ENCODE assay signal across 18 cellular contexts in genomic region chr11:64789331-64790204, GRCh38. TPM values are rescaled to one million over a fixed set of nuclear protein-coding genes. Genes with fewer than 3 reads are reported as not detected.
DNase-seq lines count a peak whose midpoint lies in the region; ATAC-seq, FAIRE-seq and TF ChIP-seq lines count a peak whose summit lies in the region.
"Had no signal": no experiment of that assay in that cellular context is flagged by ENCODE, and none has a peak within 500 bp of the region (broad histone marks: within the 10 kb centered on the region; RNA-seq: fewer than 3 reads in every experiment).

No MANE protein-coding gene starts in this region.

- H3K4me1 ChIP-seq in SK-N-SH (ENCODE audit: control insufficient read depth in 1 of 2, insufficient read depth in 2 of 2, low read depth in 1 of 2, low read length in 1 of 2) (no peaks in the 10 kb centered on the region), endothelial cell of umbilical vein (ENCODE audit: control insufficient read depth, extremely low read depth, insufficient read depth, low read length) (no peaks in the 10 kb centered on the region)
- H3K4me1 ChIP-seq: SJSA1 had no signal

- H3K36me3 ChIP-seq in SK-N-SH (replicated peaks in 1 of 2; ENCODE audit: control insufficient read depth in 1 of 2, insufficient read depth in 2 of 2, low read length in 1 of 2) (peaks cover 0 to 9% of the 10 kb centered on the region in 2 experiments), H7 (replicated peaks; ENCODE audit: control insufficient read depth, insufficient read depth, low read length) (no peaks in the 10 kb centered on the region; the same call in 1 of the 2 replicates), endothelial cell of umbilical vein (ENCODE audit: control insufficient read depth in 2 of 2, extremely low read depth in 1 of 2, insufficient read depth in 2 of 2, low read length in 2 of 2) (peaks cover 3 to 14% of the 10 kb centered on the region in 2 experiments)

- H3F3A ChIP-seq in SK-N-SH (replicated peaks; ENCODE audit: insufficient read depth) = peaks cover 19% of the 10 kb centered on the region

- CTCF ChIA-PET in SK-N-SH (lab: Yijun Ruan, JAX) (interaction anchor here (0.8 to 1.9 kb wide), 3 partner anchors 101 to 322 kb away, joined by 3 to 4 read pairs (median 3); partner anchors contain the start of gene TM7SF2), endothelial cell of umbilical vein (lab: Charles Lee) (interaction anchor here (3.4 kb wide), 1 partner anchor 10 kb away, joined by 32 read pairs; no protein-coding TSS in a partner anchor)

- H4K20me1 ChIP-seq in SK-N-SH (ENCODE audit: insufficient read depth) (no peaks in the 10 kb centered on the region), endothelial cell of umbilical vein (replicated peaks; ENCODE audit: control insufficient read depth, extremely low read depth, insufficient read depth, low read length) (no peaks in the 10 kb centered on the region)

- H2AFZ ChIP-seq in SK-N-SH (ENCODE audit: low read depth) = no peak overlapping the region
- no peak overlapping the region for H2AFZ ChIP-seq in endothelial cell of umbilical vein (ENCODE audit: low read depth, low read length)

- DNase-seq in SK-N-SH (peak; percentile 12), H7 (peak; percentile 32), endothelial cell of umbilical vein (ENCODE audit: low read depth, low spot score) (no peak), posterior vena cava (ENCODE audit: low spot score) (peak; percentile 46), SW480 (ENCODE audit: low spot score) (no peak)
- DNase-seq in stimulated activated naive CD4-positive, alpha-beta T cell (lab: John Stamatoyannopoulos, UW) = no peak
- DNase-seq: DMS 273 treated with DMSO at 0.1 percent for 48 hours, HCEC 1CT, MV-4-11, NCI-H1417 treated with DMSO at 0.1 percent for 48 hours, NCI-H2029 treated with DMSO at 0.1 percent for 48 hours, NCI-H510A had no signal

- no peak for TF ChIP-seq RAD21 in SK-N-SH (IDR thresholded peaks at IDR 0.05; ENCODE audit: low read length)

- no peaks in the 10 kb centered on the region for H3K79me2 ChIP-seq in SK-N-SH (ENCODE audit: insufficient read depth)
- H3K79me2 ChIP-seq in endothelial cell of umbilical vein (ENCODE audit: control insufficient read depth, insufficient read depth, low read length) = no peaks in the 10 kb centered on the region

- H3K27me3 ChIP-seq in SK-N-SH (ENCODE audit: insufficient read depth) = no peaks in the 10 kb centered on the region
- no peaks in the 10 kb centered on the region for H3K27me3 ChIP-seq in H7 (ENCODE audit: control insufficient read depth, insufficient read depth, low read length)
- H3K27me3 ChIP-seq in endothelial cell of umbilical vein (ENCODE audit: control insufficient read depth in 2 of 2, insufficient read depth in 2 of 2, low read length in 2 of 2) = no peaks in the 10 kb centered on the region
- H3K27me3 ChIP-seq: SJSA1 had no signal

- H3K4me3 ChIP-seq in SK-N-SH (ENCODE audit: low read depth in 2 of 2, low read length in 1 of 2) = no peak overlapping the region
- H3K4me3 ChIP-seq in H7 (ENCODE audit: insufficient read depth, low read depth, low read length) = no peak overlapping the region
- H3K4me3 ChIP-seq in endothelial cell of umbilical vein (replicated peaks in 1 of 3; ENCODE audit: insufficient read depth in 1 of 3, low read depth in 1 of 3, low read length in 3 of 3) = no peak overlapping the region
- H3K4me3 ChIP-seq: SJSA1 had no signal

- intact Hi-C loops in endothelial cell of umbilical vein (cut with micrococcal nuclease) (no loop called here), posterior vena cava (cut with DNase I) (no loop called here)

- H3K4me2 ChIP-seq in SK-N-SH = no peak overlapping the region
- no peak overlapping the region for H3K4me2 ChIP-seq in endothelial cell of umbilical vein (ENCODE audit: insufficient read depth, low read length)

- TF ChIP-seq CTCF in SK-N-SH (IDR thresholded peaks at IDR 0.05) (no peak), endothelial cell of umbilical vein (IDR thresholded peaks at IDR 0.05; ENCODE audit: extremely low read depth in 1 of 2, insufficient read depth in 1 of 2, low read depth in 1 of 2, low read length in 2 of 2) (no peak)

- no peaks in the 10 kb centered on the region for H3K9me1 ChIP-seq in endothelial cell of umbilical vein (replicated peaks; ENCODE audit: control insufficient read depth, extremely low read depth, insufficient read depth, low read length)

- no peak for TF ChIP-seq EP300 in SK-N-SH (IDR thresholded peaks at IDR 0.05; ENCODE audit: borderline replicate concordance in 1 of 2, low read depth in 1 of 2, low read length in 1 of 2)

- 90% methylated on average over 7 of the region's 15 CpGs for WGBS in SK-N-SH (ENCODE audit: low lambda C conversion rate)

- no peaks in the 10 kb centered on the region for H3K9me2 ChIP-seq in SK-N-SH

- TF ChIP-seq POLR2A in endothelial cell of umbilical vein (IDR thresholded peaks at IDR 0.05; ENCODE audit: low read depth, low read length) = no peak

- POLR2A ChIA-PET in SK-N-SH (lab: Yijun Ruan, JAX) = no interaction called here
- POLR2A ChIA-PET in endothelial cell of umbilical vein (lab: Charles Lee) = interaction anchor here (1.0 kb wide), 1 partner anchor 11 kb away, joined by 4 read pairs; the partner anchor contains the start of gene SF1

- no peak for FAIRE-seq in endothelial cell of umbilical vein (lab: Jason Lieb, UNC)

- H3K27ac ChIP-seq in SK-N-SH (ENCODE audit: low read depth in 2 of 2, low read length in 1 of 2) (no peak overlapping the region), endothelial cell of umbilical vein (ENCODE audit: insufficient read depth, low read depth, low read length) (no peak overlapping the region)
- H3K27ac ChIP-seq: 22Rv1, SJSA1 had no signal

- H3K9me3 ChIP-seq in SK-N-SH = no peaks in the 10 kb centered on the region
- no peaks in the 10 kb centered on the region for H3K9me3 ChIP-seq in endothelial cell of umbilical vein (replicated peaks; ENCODE audit: control insufficient read depth, insufficient read depth, low read length)
- H3K9me3 ChIP-seq: SJSA1 had no signal

- H3K9ac ChIP-seq in SK-N-SH (no peak overlapping the region), endothelial cell of umbilical vein (replicated peaks; ENCODE audit: extremely low read depth, insufficient read depth, low read length) (no peak overlapping the region)

- ATAC-seq in SK-N-SH treated with all-trans-retinoic acid at 6 μM for 48 hours (no peak), HG02798 (IDR thresholded peaks at IDR 0.05; ENCODE audit: poor library complexity, unreplicated experiment) (no peak)

- TSS peak; percentile 61 for BruUV-seq in endothelial cell of umbilical vein (replicated peaks; lab: Mats Ljungman, UMichigan)

- dilution Hi-C loops in endothelial cell of umbilical vein (cut with MboI; ENCODE audit: extremely low pct_ligation_motif_present, low sequenced_read_pairs) = no loop called here

RNA-seq across cellular contexts. Expression of gene SF1, which starts 11.2 kb away (rescaled TPM):
- polyA plus RNA-seq in SK-N-SH (2012; rRNA removed) (59.4 and 66.3 TPM in 2 replicates), endothelial cell of umbilical vein (94.0 and 95.0 TPM in 2 replicates)
- 60.8 and 62.6 TPM in 2 replicates for polyA plus RNA-seq in SK-N-SH (2012; cell fraction: cytosol; rRNA removed)
- 316 TPM in 2 replicates for polyA plus RNA-seq in SK-N-SH (2012; cell fraction: nucleus; rRNA removed)
- 66.5 and 80.0 TPM in 2 replicates for total RNA-seq in H7 (2014; rRNA removed; shearing (Covaris generic))
- total RNA-seq in endothelial cell of umbilical vein (322 and 342 TPM in 2 replicates), posterior vena cava (100 to 1,000 TPM; 181 to 189 TPM)
- 72.5 and 73.7 TPM in 2 replicates for polyA plus RNA-seq in endothelial cell of umbilical vein (2011; cell fraction: cytosol; rRNA removed)
- 271 and 349 TPM in 2 replicates for polyA plus RNA-seq in endothelial cell of umbilical vein (2011; cell fraction: nucleus; rRNA removed)
- 156 and 202 TPM in 2 replicates for polyA plus RNA-seq in endothelial cell of umbilical vein (2012)
- 107 and 134 TPM in 2 replicates for polyA minus RNA-seq in endothelial cell of umbilical vein
- 55.6 TPM for polyA minus RNA-seq in endothelial cell of umbilical vein (2011; cell fraction: cytosol; rRNA and poly(A)+ RNA removed)
- polyA minus RNA-seq in endothelial cell of umbilical vein (2011; cell fraction: nucleus; rRNA and poly(A)+ RNA removed) = 177 and 197 TPM in 2 replicates

RNA-seq across cellular contexts. Expression of gene MAP4K2, which starts 13.4 kb away (rescaled TPM):
- polyA plus RNA-seq in SK-N-SH (2012; rRNA removed) = 17.4 and 20.0 TPM in 2 replicates
- polyA plus RNA-seq in SK-N-SH (2012; cell fraction: cytosol; rRNA removed) = 6.5 and 10.8 TPM in 2 replicates
- 52.1 and 63.7 TPM in 2 replicates for polyA plus RNA-seq in SK-N-SH (2012; cell fraction: nucleus; rRNA removed)
- total RNA-seq in H7 (2014; rRNA removed; shearing (Covaris generic)) = 24.5 and 29.7 TPM in 2 replicates
- total RNA-seq in endothelial cell of umbilical vein = 43.3 and 48.5 TPM in 2 replicates
- polyA plus RNA-seq in endothelial cell of umbilical vein = 44.0 and 51.6 TPM in 2 replicates
- polyA plus RNA-seq in endothelial cell of umbilical vein (2011; cell fraction: cytosol; rRNA removed) = 45.1 and 45.7 TPM in 2 replicates
- polyA plus RNA-seq in endothelial cell of umbilical vein (2011; cell fraction: nucleus; rRNA removed) = 109 and 123 TPM in 2 replicates
- 38.6 and 49.2 TPM in 2 replicates for polyA plus RNA-seq in endothelial cell of umbilical vein (2012)
- 46.8 and 52.0 TPM in 2 replicates for polyA minus RNA-seq in endothelial cell of umbilical vein
- 18.9 TPM for polyA minus RNA-seq in endothelial cell of umbilical vein (2011; cell fraction: cytosol; rRNA and poly(A)+ RNA removed)
- 23.0 and 36.3 TPM in 2 replicates for polyA minus RNA-seq in endothelial cell of umbilical vein (2011; cell fraction: nucleus; rRNA and poly(A)+ RNA removed)
- 10 to 100 TPM; 13.2 to 14.7 TPM for total RNA-seq in posterior vena cava

RNA-seq across cellular contexts. Expression of gene MEN1, which starts 20.8 kb away (rescaled TPM):
- polyA plus RNA-seq in SK-N-SH (2012; rRNA removed) (40.7 and 52.9 TPM in 2 replicates), endothelial cell of umbilical vein (43.1 and 48.8 TPM in 2 replicates)
- 17.3 and 26.9 TPM in 2 replicates for polyA plus RNA-seq in SK-N-SH (2012; cell fraction: cytosol; rRNA removed)
- polyA plus RNA-seq in SK-N-SH (2012; cell fraction: nucleus; rRNA removed) = 101 and 105 TPM in 2 replicates
- 31.7 and 40.0 TPM in 2 replicates for total RNA-seq in H7 (2014; rRNA removed; shearing (Covaris generic))
- total RNA-seq in endothelial cell of umbilical vein (41.1 and 41.6 TPM in 2 replicates), posterior vena cava (1 to 10 TPM; 9.2 to 9.4 TPM)
- 28.8 and 36.8 TPM in 2 replicates for polyA plus RNA-seq in endothelial cell of umbilical vein (2011; cell fraction: cytosol; rRNA removed)
- polyA plus RNA-seq in endothelial cell of umbilical vein (2011; cell fraction: nucleus; rRNA removed) = 60.0 and 60.6 TPM in 2 replicates
- polyA plus RNA-seq in endothelial cell of umbilical vein (2012) = 36.0 and 40.6 TPM in 2 replicates
- polyA minus RNA-seq in endothelial cell of umbilical vein = 25.7 and 26.5 TPM in 2 replicates
- 30.1 TPM for polyA minus RNA-seq in endothelial cell of umbilical vein (2011; cell fraction: cytosol; rRNA and poly(A)+ RNA removed)
- polyA minus RNA-seq in endothelial cell of umbilical vein (2011; cell fraction: nucleus; rRNA and poly(A)+ RNA removed) = 12.9 and 19.6 TPM in 2 replicates

RNA-seq across cellular contexts. Expression of gene PYGM, which starts 29.8 kb away (rescaled TPM):
- 0.08 TPM in 2 replicates for polyA plus RNA-seq in SK-N-SH (2012; rRNA removed)
- polyA plus RNA-seq in SK-N-SH (2012; cell fraction: cytosol; rRNA removed) = 0.03 and 0.05 TPM in 2 replicates
- polyA plus RNA-seq in SK-N-SH (2012; cell fraction: nucleus; rRNA removed) = 0.21 and 0.23 TPM in 2 replicates
- 2.9 and 6.4 TPM in 2 replicates for total RNA-seq in H7 (2014; rRNA removed; shearing (Covaris generic))
- total RNA-seq in endothelial cell of umbilical vein = 0.39 and 0.62 TPM in 2 replicates
- polyA plus RNA-seq in endothelial cell of umbilical vein = 0.10 and 0.11 TPM in 2 replicates
- 0.06 and 0.07 TPM in 2 replicates for polyA plus RNA-seq in endothelial cell of umbilical vein (2011; cell fraction: cytosol; rRNA removed)
- polyA plus RNA-seq in endothelial cell of umbilical vein (2011; cell fraction: nucleus; rRNA removed) = 0.83 and 0.91 TPM in 2 replicates
- polyA plus RNA-seq in endothelial cell of umbilical vein (2012) = 0.16 and 0.37 TPM in 2 replicates
- polyA minus RNA-seq in endothelial cell of umbilical vein = 0.41 and 0.47 TPM in 2 replicates
- not detected for polyA minus RNA-seq in endothelial cell of umbilical vein (2011; cell fraction: cytosol; rRNA and poly(A)+ RNA removed)
- 0.72 and 1.4 TPM in 2 replicates for polyA minus RNA-seq in endothelial cell of umbilical vein (2011; cell fraction: nucleus; rRNA and poly(A)+ RNA removed)
- 10 to 100 TPM; 19.3 to 43.2 TPM for total RNA-seq in posterior vena cava
- total RNA-seq: RPMI7951 had no signal

RNA-seq across cellular contexts. Expression of gene RASGRP2, which starts 45.6 kb away (rescaled TPM):
- polyA plus RNA-seq in SK-N-SH (2012; rRNA removed) (1.6 and 2.2 TPM in 2 replicates), endothelial cell of umbilical vein (1.2 and 2.1 TPM in 2 replicates)
- polyA plus RNA-seq in SK-N-SH (2012; cell fraction: cytosol; rRNA removed) = 0.50 and 0.92 TPM in 2 replicates
- polyA plus RNA-seq in SK-N-SH (2012; cell fraction: nucleus; rRNA removed) = 10.3 and 12.9 TPM in 2 replicates
- 9.2 and 12.3 TPM in 2 replicates for total RNA-seq in H7 (2014; rRNA removed; shearing (Covaris generic))
- total RNA-seq in endothelial cell of umbilical vein (1.1 and 2.3 TPM in 2 replicates), posterior vena cava (10 to 100 TPM; 41.3 to 49.6 TPM)
- 0.79 and 0.80 TPM in 2 replicates for polyA plus RNA-seq in endothelial cell of umbilical vein (2011; cell fraction: cytosol; rRNA removed)
- polyA plus RNA-seq in endothelial cell of umbilical vein (2011; cell fraction: nucleus; rRNA removed) = 4.5 and 7.5 TPM in 2 replicates
- polyA plus RNA-seq in endothelial cell of umbilical vein (2012) = 0.44 and 2.1 TPM in 2 replicates
- polyA minus RNA-seq in endothelial cell of umbilical vein = 2.1 and 2.8 TPM in 2 replicates
- not detected for polyA minus RNA-seq in endothelial cell of umbilical vein (2011; cell fraction: cytosol; rRNA and poly(A)+ RNA removed)
- polyA minus RNA-seq in endothelial cell of umbilical vein (2011; cell fraction: nucleus; rRNA and poly(A)+ RNA removed) = 1.2 and 1.3 TPM in 2 replicates
- total RNA-seq: HT-29, RPMI7951 had no signal

Comparison
In these comparisons a context has a peak if more than half of its experiments do, and no peak if none do; other contexts are left out.
1. DNase-seq: peak in SK-N-SH (single experiment), H7 (single experiment) and posterior vena cava (single experiment); none in endothelial cell of umbilical vein (single experiment), stimulated activated naive CD4-positive, alpha-beta T cell (0 of 6) and SW480 (single experiment).